In the genomic region with DNA sequence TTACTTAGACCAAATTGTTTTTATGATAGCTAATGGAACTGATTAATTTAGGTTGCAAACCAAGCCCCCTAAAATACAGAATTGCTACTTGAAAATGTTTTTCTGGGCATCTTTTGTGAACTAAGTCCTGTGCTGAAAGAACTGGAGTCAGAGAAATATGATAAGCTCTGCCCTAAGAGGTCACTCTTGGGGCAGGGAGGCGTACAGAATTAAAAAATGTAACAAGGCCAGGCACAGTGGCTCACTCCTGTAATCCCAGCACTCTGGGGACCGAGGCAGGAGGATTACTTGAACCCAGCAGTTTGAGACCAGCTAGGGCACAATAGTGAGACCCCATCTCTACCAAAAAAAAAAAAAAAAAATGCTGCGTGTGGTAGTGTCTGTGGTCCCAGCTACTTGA, we compare ENCODE assay signal across 28 cellular contexts.
"Had no signal": no experiment of that assay in that cellular context is flagged by ENCODE, and none has a peak within 500 bp of the region (broad histone marks: within the 10 kb centered on the region; RNA-seq: fewer than 3 reads in every experiment).

No MANE protein-coding gene starts in this region.

- H3K27ac Mint-ChIP-seq: naive thymus-derived CD8-positive, alpha-beta T cell; neural progenitor cell; progenitor cell of endocrine pancreas; stimulated activated effector memory CD8-positive, alpha-beta T cell treated with anti-CD3 and anti-CD28 coated beads, Interleukin-12 subunit alpha, Interleukin-12 subunit beta, amount 100 ng/mL, for 72 hours; stimulated activated naive CD8-positive, alpha-beta T cell treated with anti-CD3 and anti-CD28 coated beads, Interleukin-15, Interleukin-2, amounts not matched to agents 100 ng/mL and 50 ng/mL, for 24 hours had no signal

- H3K4me1 ChIP-seq: neural progenitor cell, suprapubic skin, tibial artery, upper lobe of right lung had no signal

- H3K36me3 Mint-ChIP-seq: stimulated activated effector memory CD8-positive, alpha-beta T cell treated with anti-CD3 and anti-CD28 coated beads, Interleukin-12 subunit alpha, Interleukin-12 subunit beta, amount 100 ng/mL, for 72 hours had no signal

- H3K9ac ChIP-seq: neural progenitor cell had no signal

- H2AFZ ChIP-seq: hepatocyte, neural progenitor cell had no signal

- H3K27me3 Mint-ChIP-seq: progenitor cell of endocrine pancreas had no signal

- DNase-seq: heart right ventricle; kidney glomerular epithelial cell; left cardiac atrium; left lung; lower lobe of right lung; mammary epithelial cell; mesenchymal stem cell; naive thymus-derived CD8-positive, alpha-beta T cell; nephron progenitor cell; ovary; retina; right cardiac atrium; small intestine; spleen; stimulated activated CD4-positive, alpha-beta T cell treated with anti-CD3 and anti-CD28 coated beads, Interleukin-4, amount 100 ng/mL, for 24 hours; stimulated activated naive CD4-positive, alpha-beta T cell; tibial artery; trophoblast cell; upper lobe of right lung had no signal

- H3K27me3 ChIP-seq: heart right ventricle, hepatocyte, left lung, neural progenitor cell, ovary, spleen, suprapubic skin, tibial artery, upper lobe of right lung had no signal

- H3K4me3 ChIP-seq: heart right ventricle, hepatocyte, left lung, lower lobe of right lung, neural progenitor cell, ovary, spleen, suprapubic skin, thoracic aorta, tibial artery, upper lobe of right lung had no signal

- H3K4me2 ChIP-seq: hepatocyte, neural progenitor cell had no signal

- H3K4me3 Mint-ChIP-seq: naive thymus-derived CD8-positive, alpha-beta T cell; nephron progenitor cell; neural progenitor cell; stimulated activated effector memory CD8-positive, alpha-beta T cell treated with anti-CD3 and anti-CD28 coated beads, Interleukin-12 subunit alpha, Interleukin-12 subunit beta, amount 100 ng/mL, for 72 hours; stimulated activated naive CD8-positive, alpha-beta T cell treated with anti-CD3 and anti-CD28 coated beads, Interleukin-15, Interleukin-2, amounts not matched to agents 100 ng/mL and 50 ng/mL, for 24 hours had no signal

- H3K27ac ChIP-seq: heart right ventricle, hepatocyte, left lung, lower lobe of right lung, neural progenitor cell, ovary, spleen, suprapubic skin, thoracic aorta, tibial artery, upper lobe of right lung had no signal

- FAIRE-seq: small intestine, urothelium cell line had no signal

- H3K9me3 ChIP-seq: lower lobe of right lung, ovary, suprapubic skin, thoracic aorta, tibial artery, upper lobe of right lung had no signal

- H3K4me1 Mint-ChIP-seq: neural progenitor cell had no signal

- H3K36me3 ChIP-seq: heart right ventricle, left lung, lower lobe of right lung, neural progenitor cell, ovary, spleen, suprapubic skin, thoracic aorta, tibial artery, upper lobe of right lung had no signal

- H3K79me2 ChIP-seq: hepatocyte had no signal

- ATAC-seq: heart right ventricle; left cardiac atrium; left lung; lower lobe of right lung; naive thymus-derived CD8-positive, alpha-beta T cell; sciatic nerve; stimulated activated effector memory CD8-positive, alpha-beta T cell treated with anti-CD3 and anti-CD28 coated beads, Interleukin-12 subunit alpha, Interleukin-12 subunit beta, amount 100 ng/mL, for 72 hours; upper lobe of right lung had no signal
